16 cellular contexts compared by ENCODE assay signal in the genomic region with DNA sequence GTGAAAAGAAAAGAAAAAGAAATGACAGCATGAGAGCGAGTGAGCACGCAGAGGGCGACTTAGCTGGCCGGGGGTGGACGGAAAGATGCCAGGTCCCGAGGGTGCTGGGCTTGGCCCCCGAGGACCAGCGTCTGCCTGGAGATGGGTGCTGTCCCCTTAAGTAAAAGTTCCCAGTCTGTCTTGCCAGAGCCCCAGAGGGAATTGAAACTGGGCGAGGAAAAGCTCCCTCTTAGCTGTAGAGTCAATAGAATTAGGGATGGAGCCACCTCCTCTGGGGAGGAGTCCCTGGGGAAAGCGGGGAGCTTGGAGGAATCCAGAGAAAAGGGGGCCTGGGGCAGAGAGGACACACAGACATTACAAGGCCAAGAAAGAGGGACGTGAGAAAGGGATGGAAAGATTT. TPM values are rescaled to one million over a fixed set of nuclear protein-coding genes. Genes with fewer than 3 reads are reported as not detected.
"Had no signal": no experiment of that assay in that cellular context is flagged by ENCODE, and none has a peak within 500 bp of the region (broad histone marks: within the 10 kb centered on the region; RNA-seq: fewer than 3 reads in every experiment).

No MANE protein-coding gene starts in this region.

- H3K4me3 ChIP-seq: colonic mucosa, gastroesophageal sphincter, mucosa of descending colon, ovary, smooth muscle cell, thyroid gland had no signal

- H3K4me1 ChIP-seq: colonic mucosa had no signal

- H3K4me2 ChIP-seq: smooth muscle cell had no signal

- H3K9me3 ChIP-seq: colonic mucosa, gastroesophageal sphincter, mucosa of descending colon, ovary, thyroid gland had no signal

- H3K27ac ChIP-seq: colonic mucosa, ovary had no signal

- DNase-seq: activated CD4-positive, alpha-beta memory T cell treated with anti-CD3 and anti-CD28 coated beads for 36 hours; activated gamma-delta T cell treated with Interleukin-2 at 50 U/mL for 16 hours; activated T-cell treated with anti-CD3 and anti-CD28 coated beads, Interleukin-2, amount 50 U/mL, for 72 hours; colonic mucosa; effector CD8-positive, alpha-beta T cell; hippocampal formation; mucosa of descending colon; naive thymus-derived CD8-positive, alpha-beta T cell; ovary; retina; T-helper 9 cell; thyroid gland had no signal

- ATAC-seq: activated T-cell treated with anti-CD3 and anti-CD28 coated beads, Interleukin-2, amount 50 U/mL, for 72 hours; gastroesophageal sphincter; mucosa of descending colon; naive thymus-derived CD8-positive, alpha-beta T cell had no signal

- H3K36me3 ChIP-seq: colonic mucosa, ovary, thyroid gland had no signal

- H3K27me3 ChIP-seq: colonic mucosa, ovary, thyroid gland had no signal

RNA-seq across cellular contexts. Expression of a gene that starts 13.3 kb away (rescaled TPM):
- total RNA-seq: activated CD4-positive, alpha-beta memory T cell treated with anti-CD3 and anti-CD28 coated beads for 36 hours; naive thymus-derived CD8-positive, alpha-beta T cell had no signal
- polyA plus RNA-seq: naive thymus-derived CD8-positive, alpha-beta T cell had no signal

RNA-seq across cellular contexts. Expression of a gene that starts 44.5 kb away (rescaled TPM):
- total RNA-seq: activated CD4-positive, alpha-beta memory T cell treated with anti-CD3 and anti-CD28 coated beads for 36 hours; activated T-cell treated with anti-CD3 and anti-CD28 coated beads, Interleukin-2, amount 50 U/mL, for 72 hours; astrocyte; lung microvascular endothelial cell; naive thymus-derived CD8-positive, alpha-beta T cell had no signal
